ENCODE assay signal across 15 cellular contexts in genomic region chr22:47138898-47139789, GRCh38.
"Had no signal": no experiment of that assay in that cellular context is flagged by ENCODE, and none has a peak within 500 bp of the region (broad histone marks: within the 10 kb centered on the region; RNA-seq: fewer than 3 reads in every experiment).

No MANE protein-coding gene starts in this region.

- H3K4me3 ChIP-seq: body of pancreas, gastroesophageal sphincter, lung, right lobe of liver, spleen had no signal

- H3K27me3 ChIP-seq: body of pancreas, gastroesophageal sphincter, right lobe of liver, spleen had no signal

- H3K4me1 ChIP-seq: gastroesophageal sphincter, right lobe of liver, spleen had no signal

- DNase-seq: activated B cell treated with CpG ODN at 0.5 μM for 24 hours; activated CD4-positive, alpha-beta T cell treated with anti-CD3 and anti-CD28 coated beads, Interleukin-2, amount 10 ng/mL, durations not matched to agents 7 days and 5 days; activated T-cell treated with anti-CD3 and anti-CD28 coated beads, Interleukin-2, amount 50 U/mL, for 1 hour; amniotic stem cell; body of pancreas; cortex of kidney; effector CD8-positive, alpha-beta T cell; midbrain; right lobe of liver; spleen; stimulated activated CD4-positive, alpha-beta T cell treated with anti-CD3 and anti-CD28 coated beads, Interleukin-1b, Interleukin-23, amount 100 ng/mL, for 48 hours; stimulated activated naive B cell treated with anti-CD40 and anti-IgM and Interleukin-4, amounts not matched to agents 10 μg/mL and 1 μg/mL and 100 μg/mL, for 72 hours; trophoblast cell had no signal

- ATAC-seq: body of pancreas; gastroesophageal sphincter; right lobe of liver; stimulated activated naive B cell treated with anti-CD40 and anti-IgM and Interleukin-4, amounts not matched to agents 10 μg/mL and 1 μg/mL and 100 μg/mL, for 72 hours had no signal

- H3K27ac ChIP-seq: body of pancreas, gastroesophageal sphincter, right lobe of liver, spleen had no signal

- H3K9me3 ChIP-seq: body of pancreas, gastroesophageal sphincter, right lobe of liver, spleen had no signal

- H3K36me3 ChIP-seq: right lobe of liver had no signal
